Comparison of ENCODE assay signal across 24 cellular contexts in genomic region chr5:16926417-16926816, GRCh38.
"Had no signal": no experiment of that assay in that cellular context is flagged by ENCODE, and none has a peak within 500 bp of the region (broad histone marks: within the 10 kb centered on the region; RNA-seq: fewer than 3 reads in every experiment).

No MANE protein-coding gene starts in this region.

- H3K27me3 ChIP-seq: brain microvascular endothelial cell, cardiac muscle cell, MG63, Peyer's patch, SJCRH30 had no signal

- DNase-seq: activated CD4-positive, alpha-beta memory T cell treated with anti-CD3 and anti-CD28 coated beads for 36 hours; activated CD4-positive, alpha-beta T cell treated with anti-CD3 and anti-CD28 coated beads, Interleukin-2, amount 10 ng/mL, durations not matched to agents 7 days and 5 days; activated CD4-positive, CD25-positive, alpha-beta regulatory T cell; activated CD8-positive, alpha-beta memory T cell treated with anti-CD3 and anti-CD28 coated beads for 24 hours; activated gamma-delta T cell; activated naive CD4-positive, alpha-beta T cell treated with anti-CD3 and anti-CD28 coated beads for 36 hours; activated T-cell treated with anti-CD3 and anti-CD28 coated beads, Interleukin-2, amount 50 U/mL, for 4 hours; amygdala; brain microvascular endothelial cell; MG63; NCI-H1092 treated with DMSO at 0.1 percent for 48 hours; NCI-H1417 treated with DMSO at 0.1 percent for 48 hours; NCI-H1694; NCI-H2029; NCI-H345; NCI-H510A; NCI-H526 treated with DMSO at 0.1 percent for 48 hours; OCI-M1; Peyer's patch; Right ventricle myocardium superior; SJCRH30; SK-N-SH had no signal

- H3K4me3 ChIP-seq: cardiac muscle cell, MG63, Peyer's patch, SJCRH30 had no signal

- H3K9me3 ChIP-seq: MG63, Peyer's patch, SJCRH30, SK-N-SH had no signal

- H3K36me3 ChIP-seq: brain microvascular endothelial cell, cardiac muscle cell, Peyer's patch, SJCRH30 had no signal

- ATAC-seq: activated T-cell treated with anti-CD3 and anti-CD28 coated beads, Interleukin-2, amount 50 U/mL, for 4 hours had no signal

- H3K27ac ChIP-seq: brain microvascular endothelial cell, cardiac muscle cell, Peyer's patch, RWPE1, SJCRH30 had no signal
